Comparison of ENCODE assay signal across 1 cellular context in genomic region chr1:235063068-235063765, GRCh38.
A peak's percentile ranks its signal among the peaks of the same experiment; 100 is the strongest.
TF ChIP-seq lines count a peak whose summit lies in the region.

No MANE protein-coding gene starts in this region.

TF ChIP-seq in HepG2, 621 proteins besides CTCF, POLR2A, EP300 and RAD21 (continued from another document):
- TF ChIP-seq, protein P1, sequence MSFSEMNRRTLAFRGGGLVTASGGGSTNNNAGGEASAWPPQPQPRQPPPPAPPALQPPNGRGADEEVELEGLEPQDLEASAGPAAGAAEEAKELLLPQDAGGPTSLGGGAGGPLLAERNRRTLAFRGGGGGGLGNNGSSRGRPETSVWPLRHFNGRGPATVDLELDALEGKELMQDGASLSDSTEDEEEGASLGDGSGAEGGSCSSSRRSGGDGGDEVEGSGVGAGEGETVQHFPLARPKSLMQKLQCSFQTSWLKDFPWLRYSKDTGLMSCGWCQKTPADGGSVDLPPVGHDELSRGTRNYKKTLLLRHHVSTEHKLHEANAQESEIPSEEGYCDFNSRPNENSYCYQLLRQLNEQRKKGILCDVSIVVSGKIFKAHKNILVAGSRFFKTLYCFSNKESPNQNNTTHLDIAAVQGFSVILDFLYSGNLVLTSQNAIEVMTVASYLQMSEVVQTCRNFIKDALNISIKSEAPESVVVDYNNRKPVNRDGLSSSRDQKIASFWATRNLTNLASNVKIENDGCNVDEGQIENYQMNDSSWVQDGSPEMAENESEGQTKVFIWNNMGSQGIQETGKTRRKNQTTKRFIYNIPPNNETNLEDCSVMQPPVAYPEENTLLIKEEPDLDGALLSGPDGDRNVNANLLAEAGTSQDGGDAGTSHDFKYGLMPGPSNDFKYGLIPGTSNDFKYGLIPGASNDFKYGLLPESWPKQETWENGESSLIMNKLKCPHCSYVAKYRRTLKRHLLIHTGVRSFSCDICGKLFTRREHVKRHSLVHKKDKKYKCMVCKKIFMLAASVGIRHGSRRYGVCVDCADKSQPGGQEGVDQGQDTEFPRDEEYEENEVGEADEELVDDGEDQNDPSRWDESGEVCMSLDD (CRISPR knock-in tag; IDR thresholded peaks at IDR 0.05; ENCODE audit: borderline replicate concordance): no peak
- no peak for TF ChIP-seq NR1H2 (CRISPR knock-in tag; IDR thresholded peaks at IDR 0.05; ENCODE audit: borderline replicate concordance, low read depth)
- TF ChIP-seq ZNF709 (CRISPR knock-in tag; IDR thresholded peaks at IDR 0.05): 0 out of 2 replicates have a peak, but pooled peaks have one; percentile 5
- no peak for TF ChIP-seq DR1 (CRISPR knock-in tag; IDR thresholded peaks at IDR 0.05)
- no peak for TF ChIP-seq ZNF598 (CRISPR knock-in tag; IDR thresholded peaks at IDR 0.05; ENCODE audit: borderline replicate concordance)
- TF ChIP-seq KLF11 (CRISPR knock-in tag; IDR thresholded peaks at IDR 0.05): no peak
- TF ChIP-seq ZNF616 (CRISPR knock-in tag; IDR thresholded peaks at IDR 0.05; ENCODE audit: low read depth): no peak
- TF ChIP-seq ZNF563 (CRISPR knock-in tag; IDR thresholded peaks at IDR 0.05): no peak
- TF ChIP-seq PRPF4 (IDR thresholded peaks at IDR 0.05; ENCODE audit: low read depth, low read length, poor library complexity, severe bottlenecking): peak; percentile 10
- TF ChIP-seq KLF6 (CRISPR knock-in tag; IDR thresholded peaks at IDR 0.05): no peak
- TF ChIP-seq ZSCAN22 (CRISPR knock-in tag; IDR thresholded peaks at IDR 0.05): no peak
- TF ChIP-seq ZNF431 (CRISPR knock-in tag; IDR thresholded peaks at IDR 0.05; ENCODE audit: borderline replicate concordance, low read depth): no peak
- no peak for TF ChIP-seq NKX3-1 (CRISPR knock-in tag; IDR thresholded peaks at IDR 0.05)
- TF ChIP-seq CBX5 (CRISPR knock-in tag; IDR thresholded peaks at IDR 0.05; ENCODE audit: borderline replicate concordance): no peak
- no peak for TF ChIP-seq ZNF264 (CRISPR knock-in tag; IDR thresholded peaks at IDR 0.05)
- no peak for TF ChIP-seq CBFB (CRISPR knock-in tag; IDR thresholded peaks at IDR 0.05)
- no peak for TF ChIP-seq ZNF432 (CRISPR knock-in tag; IDR thresholded peaks at IDR 0.05; ENCODE audit: borderline replicate concordance)
- TF ChIP-seq ZNF75D (CRISPR knock-in tag; IDR thresholded peaks at IDR 0.05; ENCODE audit: borderline replicate concordance): no peak
- no peak for TF ChIP-seq SRSF4 (IDR thresholded peaks at IDR 0.05; ENCODE audit: low read depth, low read length, poor library complexity, severe bottlenecking)
- no peak for TF ChIP-seq ERF (CRISPR knock-in tag; IDR thresholded peaks at IDR 0.05)
- TF ChIP-seq, protein P2, sequence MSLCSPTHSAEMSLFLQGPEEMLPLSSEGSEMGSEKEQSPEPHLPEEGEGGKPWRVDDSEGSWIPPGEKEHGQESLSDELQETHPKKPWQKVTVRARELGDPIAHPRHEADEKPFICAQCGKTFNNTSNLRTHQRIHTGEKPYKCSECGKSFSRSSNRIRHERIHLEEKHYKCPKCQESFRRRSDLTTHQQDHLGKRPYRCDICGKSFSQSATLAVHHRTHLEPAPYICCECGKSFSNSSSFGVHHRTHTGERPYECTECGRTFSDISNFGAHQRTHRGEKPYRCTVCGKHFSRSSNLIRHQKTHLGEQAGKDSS (CRISPR knock-in tag; IDR thresholded peaks at IDR 0.05; ENCODE audit: borderline replicate concordance, low read depth): no peak
- TF ChIP-seq NPAS2 (CRISPR knock-in tag; IDR thresholded peaks at IDR 0.05; ENCODE audit: borderline replicate concordance): no peak
- TF ChIP-seq GLI4 (CRISPR knock-in tag; IDR thresholded peaks at IDR 0.05; ENCODE audit: borderline replicate concordance): no peak
- TF ChIP-seq RFX3 (CRISPR knock-in tag; IDR thresholded peaks at IDR 0.05): no peak
- TF ChIP-seq, protein P3, sequence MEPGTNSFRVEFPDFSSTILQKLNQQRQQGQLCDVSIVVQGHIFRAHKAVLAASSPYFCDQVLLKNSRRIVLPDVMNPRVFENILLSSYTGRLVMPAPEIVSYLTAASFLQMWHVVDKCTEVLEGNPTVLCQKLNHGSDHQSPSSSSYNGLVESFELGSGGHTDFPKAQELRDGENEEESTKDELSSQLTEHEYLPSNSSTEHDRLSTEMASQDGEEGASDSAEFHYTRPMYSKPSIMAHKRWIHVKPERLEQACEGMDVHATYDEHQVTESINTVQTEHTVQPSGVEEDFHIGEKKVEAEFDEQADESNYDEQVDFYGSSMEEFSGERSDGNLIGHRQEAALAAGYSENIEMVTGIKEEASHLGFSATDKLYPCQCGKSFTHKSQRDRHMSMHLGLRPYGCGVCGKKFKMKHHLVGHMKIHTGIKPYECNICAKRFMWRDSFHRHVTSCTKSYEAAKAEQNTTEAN (CRISPR knock-in tag; conservative IDR thresholded peaks at IDR 0.05): no peak
- no peak for TF ChIP-seq THYN1 (CRISPR knock-in tag; IDR thresholded peaks at IDR 0.05; ENCODE audit: borderline replicate concordance, low read depth)
- TF ChIP-seq LCORL (IDR thresholded peaks at IDR 0.05): no peak
- TF ChIP-seq LCORL (CRISPR knock-in tag; IDR thresholded peaks at IDR 0.05): no peak
- TF ChIP-seq, protein P4, sequence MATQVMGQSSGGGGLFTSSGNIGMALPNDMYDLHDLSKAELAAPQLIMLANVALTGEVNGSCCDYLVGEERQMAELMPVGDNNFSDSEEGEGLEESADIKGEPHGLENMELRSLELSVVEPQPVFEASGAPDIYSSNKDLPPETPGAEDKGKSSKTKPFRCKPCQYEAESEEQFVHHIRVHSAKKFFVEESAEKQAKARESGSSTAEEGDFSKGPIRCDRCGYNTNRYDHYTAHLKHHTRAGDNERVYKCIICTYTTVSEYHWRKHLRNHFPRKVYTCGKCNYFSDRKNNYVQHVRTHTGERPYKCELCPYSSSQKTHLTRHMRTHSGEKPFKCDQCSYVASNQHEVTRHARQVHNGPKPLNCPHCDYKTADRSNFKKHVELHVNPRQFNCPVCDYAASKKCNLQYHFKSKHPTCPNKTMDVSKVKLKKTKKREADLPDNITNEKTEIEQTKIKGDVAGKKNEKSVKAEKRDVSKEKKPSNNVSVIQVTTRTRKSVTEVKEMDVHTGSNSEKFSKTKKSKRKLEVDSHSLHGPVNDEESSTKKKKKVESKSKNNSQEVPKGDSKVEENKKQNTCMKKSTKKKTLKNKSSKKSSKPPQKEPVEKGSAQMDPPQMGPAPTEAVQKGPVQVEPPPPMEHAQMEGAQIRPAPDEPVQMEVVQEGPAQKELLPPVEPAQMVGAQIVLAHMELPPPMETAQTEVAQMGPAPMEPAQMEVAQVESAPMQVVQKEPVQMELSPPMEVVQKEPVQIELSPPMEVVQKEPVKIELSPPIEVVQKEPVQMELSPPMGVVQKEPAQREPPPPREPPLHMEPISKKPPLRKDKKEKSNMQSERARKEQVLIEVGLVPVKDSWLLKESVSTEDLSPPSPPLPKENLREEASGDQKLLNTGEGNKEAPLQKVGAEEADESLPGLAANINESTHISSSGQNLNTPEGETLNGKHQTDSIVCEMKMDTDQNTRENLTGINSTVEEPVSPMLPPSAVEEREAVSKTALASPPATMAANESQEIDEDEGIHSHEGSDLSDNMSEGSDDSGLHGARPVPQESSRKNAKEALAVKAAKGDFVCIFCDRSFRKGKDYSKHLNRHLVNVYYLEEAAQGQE (IDR thresholded peaks at IDR 0.05; ENCODE audit: borderline replicate concordance in 1 of 2, low read depth in 1 of 2, low read length in 2 of 2): no peak
- 0 out of 2 replicates have a peak, but pooled peaks have one; percentile 8 for TF ChIP-seq SMAD1 (CRISPR knock-in tag; IDR thresholded peaks at IDR 0.05; ENCODE audit: borderline replicate concordance, low read depth)
- no peak; the same call in 1 of the 2 replicates for TF ChIP-seq ZNF670 (CRISPR knock-in tag; IDR thresholded peaks at IDR 0.05; ENCODE audit: borderline replicate concordance)
- TF ChIP-seq SP4 (CRISPR knock-in tag; IDR thresholded peaks at IDR 0.05): no peak
- no peak for TF ChIP-seq ZNF230 (CRISPR knock-in tag; IDR thresholded peaks at IDR 0.05)
- TF ChIP-seq ZNF260 (CRISPR knock-in tag; IDR thresholded peaks at IDR 0.05; ENCODE audit: borderline replicate concordance, low read depth): no peak
- TF ChIP-seq TFDP1 (CRISPR knock-in tag; IDR thresholded peaks at IDR 0.05; ENCODE audit: borderline replicate concordance): no peak
- no peak for TF ChIP-seq BCL3 (CRISPR knock-in tag; IDR thresholded peaks at IDR 0.05)
- TF ChIP-seq TCF7 (IDR thresholded peaks at IDR 0.05; ENCODE audit: low read depth): no peak
- no peak for TF ChIP-seq STAT5B (CRISPR knock-in tag; IDR thresholded peaks at IDR 0.05)
- no peak for TF ChIP-seq ZNF274 (CRISPR knock-in tag; IDR thresholded peaks at IDR 0.05)
- TF ChIP-seq ZNF446 (CRISPR knock-in tag; IDR thresholded peaks at IDR 0.05): no peak
- TF ChIP-seq, protein P5, sequence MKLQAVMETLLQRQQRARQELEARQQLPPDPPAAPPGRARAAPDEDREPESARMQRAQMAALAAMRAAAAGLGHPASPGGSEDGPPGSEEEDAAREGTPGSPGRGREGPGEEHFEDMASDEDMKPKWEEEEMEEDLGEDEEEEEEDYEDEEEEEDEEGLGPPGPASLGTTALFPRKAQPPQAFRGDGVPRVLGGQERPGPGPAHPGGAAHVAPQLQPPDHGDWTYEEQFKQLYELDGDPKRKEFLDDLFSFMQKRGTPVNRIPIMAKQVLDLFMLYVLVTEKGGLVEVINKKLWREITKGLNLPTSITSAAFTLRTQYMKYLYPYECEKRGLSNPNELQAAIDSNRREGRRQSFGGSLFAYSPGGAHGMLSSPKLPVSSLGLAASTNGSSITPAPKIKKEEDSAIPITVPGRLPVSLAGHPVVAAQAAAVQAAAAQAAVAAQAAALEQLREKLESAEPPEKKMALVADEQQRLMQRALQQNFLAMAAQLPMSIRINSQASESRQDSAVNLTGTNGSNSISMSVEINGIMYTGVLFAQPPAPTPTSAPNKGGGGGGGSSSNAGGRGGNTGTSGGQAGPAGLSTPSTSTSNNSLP (IDR thresholded peaks at IDR 0.05; ENCODE audit: low read depth, low read length): no peak
- TF ChIP-seq JUNB (CRISPR knock-in tag; IDR thresholded peaks at IDR 0.05; ENCODE audit: borderline replicate concordance): no peak
- no peak; the same call in 1 of the 2 replicates for TF ChIP-seq AFF4 (CRISPR knock-in tag; IDR thresholded peaks at IDR 0.05)
- TF ChIP-seq NCOR1 (IDR thresholded peaks at IDR 0.05; ENCODE audit: borderline replicate concordance, low read length): no peak
- TF ChIP-seq HNF1B (CRISPR knock-in tag; IDR thresholded peaks at IDR 0.05): no peak
TF ChIP-seq in HepG2: peak in this region for 27.
